In genomic region chr21:42122398-42122797, GRCh38 we compare ENCODE assay signal across 22 cellular contexts. TPM values are rescaled to one million over a fixed set of nuclear protein-coding genes. Genes with fewer than 3 reads are reported as not detected.
A peak's percentile ranks its signal among the peaks of the same experiment; 100 is the strongest.
DNase-seq lines count a peak whose midpoint lies in the region; ATAC-seq, FAIRE-seq and TF ChIP-seq lines count a peak whose summit lies in the region.
"Had no signal": no experiment of that assay in that cellular context is flagged by ENCODE, and none has a peak within 500 bp of the region (broad histone marks: within the 10 kb centered on the region; RNA-seq: fewer than 3 reads in every experiment).

No MANE protein-coding gene starts in this region.

- no peaks in the 10 kb centered on the region for H3K79me2 ChIP-seq in HepG2 (ENCODE audit: insufficient read depth, low read length)

- WGBS in HepG2 (ENCODE audit: low lambda C conversion rate): 80% methylated on average over 13 of the region's 13 CpGs
- WGBS in esophagus squamous epithelium, 2 donors: 87% methylated on average over 11 of the region's 13 CpGs; no CpG with 5 or more reads in 1 of the 2 donors

- DNase-seq in HTR-8/SVneo (ENCODE audit: insufficient read length, low spot score) (no peak), RWPE1 (ENCODE audit: low spot score) (no peak), HepG2 (ENCODE audit: low spot score) (no peak), T-helper 2 cell (no peak), NCI-H524 treated with DMSO at 0.1 percent for 48 hours (lab: John Stamatoyannopoulos, UW) (no peak), esophagus squamous epithelium (lab: John Stamatoyannopoulos, UW) (no peak)
- DNase-seq in activated CD4-positive, alpha-beta T cell treated with anti-CD3 and anti-CD28 coated beads, Interleukin-2, amount 50 U/mL, for 1 hour: no peak
- DNase-seq: Calu3, KBM-7, NCI-H1048, NCI-H1417 treated with DMSO at 0.1 percent for 48 hours, NCI-H2227 treated with DMSO at 0.1 percent for 48 hours, Right ventricle myocardium superior, T-helper 1 cell had no signal

- in situ Hi-C loops in HepG2 (cut with HindIII; ENCODE audit: extremely low pct_ligation_motif_present, low pct_unique_long_range_greater_than_20kb): loop anchor here (25.0 kb wide), 1 partner anchor 510 kb away; no protein-coding TSS in a partner anchor

- ATAC-seq in HepG2: no peak
- ATAC-seq: PC-3 had no signal

- no peak for TF ChIP-seq EP300 in HepG2 (IDR thresholded peaks at IDR 0.05; ENCODE audit: low read depth in 2 of 2, low read length in 2 of 2)
- TF ChIP-seq EP300 in HepG2 (CRISPR knock-in tag; IDR thresholded peaks at IDR 0.05; ENCODE audit: borderline replicate concordance): no peak

- intact Hi-C loops in HepG2 (cut with micrococcal nuclease; ENCODE audit: unreplicated experiment): no loop called here
- intact Hi-C loops in esophagus squamous epithelium (cut with DNase I): no loop called here

- H3K4me2 ChIP-seq in BLaER1 (peak overlapping the region; percentile 94), HepG2 (ENCODE audit: low read depth, low read length) (0 out of 2 replicates have a peak overlapping the region, but pooled peaks have one; percentile 30)

- no peak overlapping the region for H3K4me3 ChIP-seq in BLaER1
- H3K4me3 ChIP-seq in HepG2 (replicated peaks in 1 of 3; ENCODE audit: insufficient read depth in 1 of 3, low read depth in 2 of 3, low read length in 3 of 3): no peak overlapping the region
- no peak overlapping the region for H3K4me3 ChIP-seq in esophagus squamous epithelium
- H3K4me3 ChIP-seq: SJSA1 had no signal

- no peak for TF ChIP-seq CTCF in RWPE1 (conservative IDR thresholded peaks at IDR 0.05; ENCODE audit: low read depth)
- TF ChIP-seq CTCF in HepG2 (CRISPR knock-in tag; IDR thresholded peaks at IDR 0.05): no peak
- no peak for TF ChIP-seq CTCF in esophagus squamous epithelium (IDR thresholded peaks at IDR 0.05)

- FAIRE-seq in HTR-8/SVneo (lab: Jason Lieb, UNC): peak; percentile 90
- no peak for FAIRE-seq in HepG2 (lab: Jason Lieb, UNC)
- FAIRE-seq: H54 had no signal

- H3K4me1 ChIP-seq in BLaER1 (peaks cover 98% of the 10 kb centered on the region), HepG2 (ENCODE audit: insufficient read depth, low read length) (peaks cover 68% of the 10 kb centered on the region), esophagus squamous epithelium (peaks cover 26 to 54% (median 27%) of the 10 kb centered on the region in 3 donors)

- POLR2A ChIA-PET in RWPE1 (lab: Yijun Ruan, JAX; ENCODE audit: low non-redundant PET): interaction anchor here (0.5 kb wide), 1 partner anchor 117 kb away, joined by 3 read pairs; no protein-coding TSS in a partner anchor
- POLR2A ChIA-PET in HepG2 (lab: Yijun Ruan, JAX): no interaction called here

- no peaks in the 10 kb centered on the region for H4K20me1 ChIP-seq in BLaER1
- no peaks in the 10 kb centered on the region for H4K20me1 ChIP-seq in HepG2 (ENCODE audit: insufficient read depth, low read length)

- H3K27me3 ChIP-seq in BLaER1 (no peaks in the 10 kb centered on the region), HepG2 (ENCODE audit: control insufficient read depth in 1 of 2, insufficient read depth in 2 of 2, low read length in 2 of 2) (peaks cover 0 to 31% of the 10 kb centered on the region in 2 experiments; a peak in 2 of 5 replicates), esophagus squamous epithelium (peaks cover 0 to 84% (median 0%) of the 10 kb centered on the region in 4 donors)
- H3K27me3 ChIP-seq: SJSA1 had no signal

- TF ChIP-seq POLR2A in HepG2 (IDR thresholded peaks at IDR 0.05; ENCODE audit: insufficient read depth in 1 of 2, low read depth in 2 of 2, low read length in 2 of 2) (no peak), esophagus squamous epithelium (IDR thresholded peaks at IDR 0.05) (no peak)

- no TSS peak for BruUV-seq in HepG2 (replicated peaks; lab: Mats Ljungman, UMichigan)

- no peaks in the 10 kb centered on the region for H3K36me3 ChIP-seq in BLaER1
- no peaks in the 10 kb centered on the region for H3K36me3 ChIP-seq in HepG2 (replicated peaks in 1 of 2; ENCODE audit: control insufficient read depth in 1 of 2, insufficient read depth in 2 of 2, low read length in 2 of 2)
- no peaks in the 10 kb centered on the region for H3K36me3 ChIP-seq in esophagus squamous epithelium
- H3K36me3 ChIP-seq: SJSA1 had no signal

- H3K9me3 ChIP-seq in BLaER1 (no peaks in the 10 kb centered on the region), HepG2 (ENCODE audit: low read length) (no peaks in the 10 kb centered on the region), esophagus squamous epithelium (no peaks in the 10 kb centered on the region)

- TF ChIP-seq RAD21 in HepG2 (CRISPR knock-in tag; IDR thresholded peaks at IDR 0.05): no peak

- CTCF ChIA-PET in RWPE1 (lab: Yijun Ruan, JAX): interaction anchor here (0.8 kb wide), 1 partner anchor 14 kb away, joined by 3 read pairs; no protein-coding TSS in a partner anchor
- CTCF ChIA-PET in HepG2 (lab: Yijun Ruan, JAX; ENCODE audit: low intra/inter-chr PET ratio, low total read pairs): no interaction called here

- peak overlapping the region; percentile 74; the same call in 1 of the 2 replicates for H3K27ac ChIP-seq in BLaER1
- H3K27ac ChIP-seq in RWPE1: peak overlapping the region; percentile 51
- H3K27ac ChIP-seq in HepG2 (ENCODE audit: extremely low read length, insufficient read depth, low read length): no peak overlapping the region
- H3K27ac ChIP-seq in esophagus squamous epithelium: no peak overlapping the region
- H3K27ac ChIP-seq: 22Rv1, SJSA1 had no signal

- H3K9ac ChIP-seq in BLaER1: no peak overlapping the region
- H3K9ac ChIP-seq in HepG2 (ENCODE audit: insufficient read depth, low read depth, low read length): no peak overlapping the region

- H2AFZ ChIP-seq in HepG2 (ENCODE audit: low read length): no peak overlapping the region

TF ChIP-seq in HepG2, 621 proteins besides CTCF, POLR2A, EP300 and RAD21:
- TF ChIP-seq MNT (IDR thresholded peaks at IDR 0.05) (peak; percentile 90), MAFK (conservative IDR thresholded peaks at IDR 0.05 in 1 of 2, IDR thresholded peaks at IDR 0.05 in 1 of 2; ENCODE audit: low read length in 2 of 2) (no peak)

RNA-seq across cellular contexts. Expression of gene UMODL1, which starts 51.3 kb away (rescaled TPM):
- total RNA-seq in HepG2 (2016; rRNA removed; fragmentation: Illumina TruSeq; extraction: Trizol) (not detected in 2 replicates), esophagus squamous epithelium (not detected)
- not detected in 2 replicates for total RNA-seq in HepG2 (2016; cell fraction: cytosol; rRNA removed; fragmentation: Illumina TruSeq; extraction: Trizol; ENCODE audit: low read depth)
- total RNA-seq in HepG2 (2016; cell fraction: insoluble cytoplasmic fraction; rRNA removed; fragmentation: Illumina TruSeq; extraction: Trizol): not detected in 2 replicates
- not detected in 2 replicates for total RNA-seq in HepG2 (2016; cell fraction: membrane; rRNA removed; fragmentation: Illumina TruSeq; extraction: Trizol)
- not detected in 2 replicates for total RNA-seq in HepG2 (2016; cell fraction: nucleus; rRNA removed; fragmentation: Illumina TruSeq; extraction: Trizol)
- not detected in 2 replicates for polyA plus RNA-seq in HepG2 (2011; rRNA removed)
- polyA plus RNA-seq in HepG2 (2011; cell fraction: cytosol; rRNA removed): not detected in 2 replicates
- polyA plus RNA-seq in HepG2 (2011; cell fraction: nucleus; rRNA removed): not detected in 2 replicates
- polyA plus RNA-seq in HepG2 (2012): not detected in 2 replicates
- not detected in 2 replicates for polyA plus RNA-seq in HepG2 (2016; cell fraction: cytosol; fragmentation: Illumina TruSeq; extraction: Trizol; ENCODE audit: low read depth)
- not detected in 2 replicates for polyA plus RNA-seq in HepG2 (2016; cell fraction: insoluble cytoplasmic fraction; fragmentation: Illumina TruSeq; extraction: Trizol; ENCODE audit: low read depth)
- polyA plus RNA-seq in HepG2 (2016; cell fraction: membrane; fragmentation: Illumina TruSeq; extraction: Trizol; ENCODE audit: low read depth): not detected in 2 replicates
- not detected in 2 replicates for polyA plus RNA-seq in HepG2 (2016; cell fraction: nucleus; fragmentation: Illumina TruSeq; extraction: Trizol; ENCODE audit: insufficient read depth, low read depth)
- not detected in 2 replicates for polyA minus RNA-seq in HepG2 (2011; rRNA and poly(A)+ RNA removed; ENCODE audit: low replicate concordance)
- not detected in 2 replicates for polyA minus RNA-seq in HepG2 (2011; cell fraction: cytosol; rRNA and poly(A)+ RNA removed)
- not detected in 2 replicates for polyA minus RNA-seq in HepG2 (2011; cell fraction: nucleus; rRNA and poly(A)+ RNA removed)
- total RNA-seq: Calu3, G401, HT1080, NCI-H460, PC-3, SJSA1 had no signal

Comparison
In these comparisons a context has a peak if more than half of its experiments do, and no peak if none do; other contexts are left out.
1. H3K27ac ChIP-seq: peak in BLaER1 (single experiment) and RWPE1 (single experiment); none in HepG2 (single experiment) and esophagus squamous epithelium (0 of 4).